Comparison of ENCODE assay signal across 1 cellular context in genomic region chr7:158958618-158959017, GRCh38.
TF ChIP-seq lines count a peak whose summit lies in the region.

No MANE protein-coding gene starts in this region.

TF ChIP-seq in IMR-90, 13 proteins besides CTCF, POLR2A, EP300 and RAD21:
- TF ChIP-seq FOS (IDR thresholded peaks at IDR 0.05; ENCODE audit: low read depth, low read length) (no peak), MAZ (IDR thresholded peaks at IDR 0.05; ENCODE audit: borderline replicate concordance, low read depth, low read length) (no peak), RCOR1 (IDR thresholded peaks at IDR 0.05; ENCODE audit: insufficient replicate concordance, low read length) (no peak), MXI1 (IDR thresholded peaks at IDR 0.05; ENCODE audit: borderline replicate concordance, low read depth, low read length) (no peak), BHLHE40 (IDR thresholded peaks at IDR 0.05; ENCODE audit: low read depth, low read length) (no peak), MAFK (IDR thresholded peaks at IDR 0.05; ENCODE audit: low read depth, low read length) (no peak), RFX5 (IDR thresholded peaks at IDR 0.05; ENCODE audit: low read depth, low read length) (no peak), NFE2L2 (IDR thresholded peaks at IDR 0.05; ENCODE audit: low read depth, low read length) (no peak), CEBPB (IDR thresholded peaks at IDR 0.05; ENCODE audit: low read depth, low read length) (no peak), CHD1 (IDR thresholded peaks at IDR 0.05; ENCODE audit: low read depth, low read length) (no peak), SMC3 (IDR thresholded peaks at IDR 0.05; ENCODE audit: low read depth, low read length) (no peak)
- TF ChIP-seq, protein P1, sequence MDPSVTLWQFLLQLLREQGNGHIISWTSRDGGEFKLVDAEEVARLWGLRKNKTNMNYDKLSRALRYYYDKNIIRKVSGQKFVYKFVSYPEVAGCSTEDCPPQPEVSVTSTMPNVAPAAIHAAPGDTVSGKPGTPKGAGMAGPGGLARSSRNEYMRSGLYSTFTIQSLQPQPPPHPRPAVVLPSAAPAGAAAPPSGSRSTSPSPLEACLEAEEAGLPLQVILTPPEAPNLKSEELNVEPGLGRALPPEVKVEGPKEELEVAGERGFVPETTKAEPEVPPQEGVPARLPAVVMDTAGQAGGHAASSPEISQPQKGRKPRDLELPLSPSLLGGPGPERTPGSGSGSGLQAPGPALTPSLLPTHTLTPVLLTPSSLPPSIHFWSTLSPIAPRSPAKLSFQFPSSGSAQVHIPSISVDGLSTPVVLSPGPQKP (IDR thresholded peaks at IDR 0.05; ENCODE audit: borderline replicate concordance, low read depth, low read length), result no peak
- TF ChIP-seq, protein P2, sequence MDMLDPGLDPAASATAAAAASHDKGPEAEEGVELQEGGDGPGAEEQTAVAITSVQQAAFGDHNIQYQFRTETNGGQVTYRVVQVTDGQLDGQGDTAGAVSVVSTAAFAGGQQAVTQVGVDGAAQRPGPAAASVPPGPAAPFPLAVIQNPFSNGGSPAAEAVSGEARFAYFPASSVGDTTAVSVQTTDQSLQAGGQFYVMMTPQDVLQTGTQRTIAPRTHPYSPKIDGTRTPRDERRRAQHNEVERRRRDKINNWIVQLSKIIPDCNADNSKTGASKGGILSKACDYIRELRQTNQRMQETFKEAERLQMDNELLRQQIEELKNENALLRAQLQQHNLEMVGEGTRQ (IDR thresholded peaks at IDR 0.05; ENCODE audit: low read depth, low read length), result no peak
